In the genomic region with DNA sequence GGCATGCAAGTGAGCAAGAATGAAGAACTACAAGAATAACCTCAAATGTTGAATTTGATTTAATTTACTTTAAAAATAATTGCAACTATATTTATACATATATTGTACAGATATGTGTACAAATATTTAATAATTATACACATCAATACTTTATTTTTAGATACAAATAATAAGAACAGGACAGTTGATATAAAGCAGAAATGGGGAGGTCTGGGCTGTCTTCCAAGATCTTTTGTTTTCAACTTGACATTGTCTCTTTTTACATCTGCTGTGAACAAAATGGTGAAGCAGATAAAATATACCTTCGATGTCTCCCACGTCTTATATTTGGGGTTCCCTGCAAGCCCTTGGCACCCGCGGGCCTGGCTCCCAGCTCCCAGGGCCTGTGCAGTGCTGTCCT, we compare ENCODE assay signal across 27 cellular contexts.
"Had no signal": no experiment of that assay in that cellular context is flagged by ENCODE, and none has a peak within 500 bp of the region (broad histone marks: within the 10 kb centered on the region; RNA-seq: fewer than 3 reads in every experiment).

No MANE protein-coding gene starts in this region.

- H3K9ac ChIP-seq: neural progenitor cell, parathyroid adenoma had no signal

- DNase-seq: naive thymus-derived CD8-positive, alpha-beta T cell; occipital lobe; ovary; psoas muscle; right cardiac atrium; right lobe of liver; sigmoid colon; small intestine; stimulated activated CD4-positive, alpha-beta T cell treated with anti-CD3 and anti-CD28 coated beads, Interleukin-15, amount 100 ng/mL, for 24 hours; stimulated activated CD4-positive, alpha-beta T cell treated with anti-CD3 and anti-CD28 coated beads, Interleukin-2, amount 100 ng/mL, for 24 hours; stimulated activated CD4-positive, alpha-beta T cell treated with anti-CD3 and anti-CD28 coated beads, Interleukin-2, amount 100 ng/mL, for 48 hours; stimulated activated CD4-positive, alpha-beta T cell treated with anti-CD3 and anti-CD28 coated beads, Interleukin-4, amount 100 ng/mL, for 24 hours; stimulated activated naive B cell treated with anti-CD40 and anti-IgM and Interleukin-4, amounts not matched to agents 10 μg/mL and 1 μg/mL and 100 μg/mL, for 72 hours; stimulated activated naive CD4-positive, alpha-beta T cell treated with Interleukin-2 at 50 U/mL for 16 hours; stomach; thyroid gland; transverse colon; upper lobe of right lung had no signal

- H3K27ac Mint-ChIP-seq: naive thymus-derived CD8-positive, alpha-beta T cell; natural killer cell treated with Interleukin-12 subunit alpha and Interleukin-12 subunit beta and Interleukin-15 and Interleukin-18, amount 100 ng/mL, for 72 hours; neural progenitor cell; progenitor cell of endocrine pancreas; stimulated activated effector memory CD8-positive, alpha-beta T cell treated with anti-CD3 and anti-CD28 coated beads, Interleukin-12 subunit alpha, Interleukin-12 subunit beta, amount 100 ng/mL, for 72 hours; stimulated activated naive B cell treated with anti-CD40 and anti-IgM and Interleukin-4, amounts not matched to agents 10 μg/mL and 1 μg/mL and 100 μg/mL, for 72 hours; stimulated activated naive CD8-positive, alpha-beta T cell treated with anti-CD3 and anti-CD28 coated beads, Interleukin-15, Interleukin-2, amounts not matched to agents 100 ng/mL and 50 ng/mL, for 24 hours; type B pancreatic cell had no signal

- H3K4me3 ChIP-seq: neural progenitor cell, ovary, psoas muscle, right lobe of liver, sigmoid colon, stomach, thoracic aorta, thyroid gland, transverse colon, upper lobe of right lung, vagina had no signal

- H3K36me3 ChIP-seq: neural progenitor cell, ovary, right lobe of liver, sigmoid colon, stomach, thoracic aorta, thyroid gland, transverse colon, upper lobe of right lung, vagina had no signal

- H3K4me3 Mint-ChIP-seq: naive thymus-derived CD8-positive, alpha-beta T cell; natural killer cell treated with Interleukin-12 subunit alpha and Interleukin-12 subunit beta and Interleukin-15 and Interleukin-18, amount 100 ng/mL, for 72 hours; neural progenitor cell; stimulated activated effector memory CD8-positive, alpha-beta T cell treated with anti-CD3 and anti-CD28 coated beads, Interleukin-12 subunit alpha, Interleukin-12 subunit beta, amount 100 ng/mL, for 72 hours; stimulated activated naive B cell treated with anti-CD40 and anti-IgM and Interleukin-4, amounts not matched to agents 10 μg/mL and 1 μg/mL and 100 μg/mL, for 72 hours; stimulated activated naive CD8-positive, alpha-beta T cell treated with anti-CD3 and anti-CD28 coated beads, Interleukin-15, Interleukin-2, amounts not matched to agents 100 ng/mL and 50 ng/mL, for 24 hours; type B pancreatic cell had no signal

- H3K4me1 Mint-ChIP-seq: naive thymus-derived CD8-positive, alpha-beta T cell; stimulated activated effector memory CD8-positive, alpha-beta T cell treated with anti-CD3 and anti-CD28 coated beads, Interleukin-12 subunit alpha, Interleukin-12 subunit beta, amount 100 ng/mL, for 72 hours; stimulated activated naive B cell treated with anti-CD40 and anti-IgM and Interleukin-4, amounts not matched to agents 10 μg/mL and 1 μg/mL and 100 μg/mL, for 72 hours had no signal

- H3K27me3 ChIP-seq: neural progenitor cell, ovary, right lobe of liver, sigmoid colon, stomach, thyroid gland, transverse colon, upper lobe of right lung, vagina had no signal

- H2AFZ ChIP-seq: neural progenitor cell, parathyroid adenoma had no signal

- H3K27me3 Mint-ChIP-seq: progenitor cell of endocrine pancreas, type B pancreatic cell had no signal

- H3K9me3 ChIP-seq: ovary, psoas muscle, right lobe of liver, sigmoid colon, stomach, thoracic aorta, thyroid gland, transverse colon, upper lobe of right lung, vagina had no signal

- H3K36me3 Mint-ChIP-seq: naive thymus-derived CD8-positive, alpha-beta T cell; natural killer cell treated with Interleukin-12 subunit alpha and Interleukin-12 subunit beta and Interleukin-15 and Interleukin-18, amount 100 ng/mL, for 72 hours; neural progenitor cell; stimulated activated effector memory CD8-positive, alpha-beta T cell treated with anti-CD3 and anti-CD28 coated beads, Interleukin-12 subunit alpha, Interleukin-12 subunit beta, amount 100 ng/mL, for 72 hours; stimulated activated naive B cell treated with anti-CD40 and anti-IgM and Interleukin-4, amounts not matched to agents 10 μg/mL and 1 μg/mL and 100 μg/mL, for 72 hours had no signal

- H3K4me1 ChIP-seq: neural progenitor cell, parathyroid adenoma, psoas muscle, thyroid gland, vagina had no signal

- H3K27ac ChIP-seq: neural progenitor cell, ovary, parathyroid adenoma, psoas muscle, right lobe of liver, stomach, thoracic aorta, thyroid gland, transverse colon, upper lobe of right lung, vagina had no signal

- H3K9me3 Mint-ChIP-seq: natural killer cell treated with Interleukin-12 subunit alpha and Interleukin-12 subunit beta and Interleukin-15 and Interleukin-18, amount 100 ng/mL, for 72 hours; neural progenitor cell; stimulated activated effector memory CD8-positive, alpha-beta T cell treated with anti-CD3 and anti-CD28 coated beads, Interleukin-12 subunit alpha, Interleukin-12 subunit beta, amount 100 ng/mL, for 72 hours; stimulated activated naive CD8-positive, alpha-beta T cell treated with anti-CD3 and anti-CD28 coated beads, Interleukin-15, Interleukin-2, amounts not matched to agents 100 ng/mL and 50 ng/mL, for 24 hours had no signal

- H3K79me2 ChIP-seq: parathyroid adenoma had no signal

- ATAC-seq: naive thymus-derived CD8-positive, alpha-beta T cell; natural killer cell treated with Interleukin-12 subunit alpha and Interleukin-12 subunit beta and Interleukin-15 and Interleukin-18, amount 100 ng/mL, for 72 hours; psoas muscle; right cardiac atrium; right lobe of liver; stimulated activated effector memory CD8-positive, alpha-beta T cell treated with anti-CD3 and anti-CD28 coated beads, Interleukin-12 subunit alpha, Interleukin-12 subunit beta, amount 100 ng/mL, for 72 hours; stimulated activated naive B cell treated with anti-CD40 and anti-IgM and Interleukin-4, amounts not matched to agents 10 μg/mL and 1 μg/mL and 100 μg/mL, for 72 hours; upper lobe of right lung had no signal

- H3K4me2 ChIP-seq: neural progenitor cell had no signal
